ENCODE assay signal across 13 cellular contexts in the genomic region with DNA sequence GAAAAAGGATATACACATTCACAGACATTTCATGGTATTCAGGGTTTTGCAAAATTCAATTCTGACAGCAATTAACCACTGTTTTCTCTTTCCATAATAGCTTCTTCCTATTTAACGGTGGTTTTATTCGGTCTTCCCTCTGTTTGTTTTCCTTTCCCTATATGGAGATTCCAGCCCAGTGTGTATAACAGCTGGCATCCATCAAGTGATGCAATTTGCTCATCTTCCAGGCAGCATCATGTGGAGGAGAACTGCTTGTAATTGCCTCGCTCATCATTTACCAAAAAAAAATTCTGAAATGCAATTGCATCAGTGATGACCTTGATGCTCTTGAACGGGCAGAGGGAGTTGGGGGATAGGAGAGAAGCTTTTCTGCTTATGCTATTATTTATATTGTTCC.
A peak's percentile ranks its signal among the peaks of the same experiment; 100 is the strongest.
DNase-seq lines count a peak whose midpoint lies in the region; ATAC-seq and TF ChIP-seq lines count a peak whose summit lies in the region.
"Had no signal": no experiment of that assay in that cellular context is flagged by ENCODE, and none has a peak within 500 bp of the region (broad histone marks: within the 10 kb centered on the region; RNA-seq: fewer than 3 reads in every experiment).

No MANE protein-coding gene starts in this region.

- no peaks in the 10 kb centered on the region for H3K36me3 ChIP-seq in MG63

- H3K4me1 Mint-ChIP-seq in memory B cell, result peaks cover 12% of the 10 kb centered on the region

- in situ Hi-C loops in astrocyte of the spinal cord (cut with HindIII; ENCODE audit: low sequenced_read_pairs), result no loop called here

- no peaks in the 10 kb centered on the region for H3K9me3 ChIP-seq in MG63
- H3K9me3 ChIP-seq: tibial nerve had no signal

- H3K9me3 Mint-ChIP-seq in memory B cell, result no peaks in the 10 kb centered on the region
- H3K9me3 Mint-ChIP-seq: activated T-helper 1 cell treated with anti-CD3 and anti-CD28 coated beads, Interleukin-12 subunit alpha, Interleukin-12 subunit beta, Interleukin-2, Interleukin-4 antibody, amounts not matched to agents 30 ng/mL and 10 ng/mL and 1 ng/mL, durations not matched to agents 14 hours and 24 hours and 36 hours; H9 had no signal

- H3K27me3 Mint-ChIP-seq in memory B cell, result no peaks in the 10 kb centered on the region

- H3K36me3 Mint-ChIP-seq in memory B cell, result peaks cover 38% of the 10 kb centered on the region

- no peak overlapping the region for H3K4me3 Mint-ChIP-seq in memory B cell
- H3K4me3 Mint-ChIP-seq: activated T-helper 1 cell treated with anti-CD3 and anti-CD28 coated beads, Interleukin-12 subunit alpha, Interleukin-12 subunit beta, Interleukin-2, Interleukin-4 antibody, amounts not matched to agents 30 ng/mL and 10 ng/mL and 1 ng/mL, durations not matched to agents 14 hours and 24 hours and 36 hours; H9 had no signal

- peak; percentile 70 for DNase-seq in AG09319 (ENCODE audit: extremely low read depth, low read depth)
- peak; percentile 30 for DNase-seq in MG63
- peak; percentile 72 for DNase-seq in astrocyte of the spinal cord (ENCODE audit: low read depth, low spot score)
- DNase-seq in memory B cell (ENCODE audit: low spot score in 2 of 2), result no peak
- no peak for DNase-seq in germinal center (ENCODE audit: low spot score)
- no peak for DNase-seq in DMS79 (lab: John Stamatoyannopoulos, UW)
- DNase-seq: H9; NCI-H2029 treated with DMSO at 0.1 percent for 48 hours; stimulated activated CD4-positive, alpha-beta T cell treated with anti-CD3 and anti-CD28 coated beads, Interleukin-2, amount 100 ng/mL, for 48 hours had no signal

- H3K27me3 ChIP-seq in MG63, result no peaks in the 10 kb centered on the region
- H3K27me3 ChIP-seq: tibial nerve had no signal

- ATAC-seq in memory B cell (ENCODE audit: low read depth) (no peak), HG03442 (IDR thresholded peaks at IDR 0.05; ENCODE audit: unreplicated experiment) (no peak), GM19035 (IDR thresholded peaks at IDR 0.05; ENCODE audit: unreplicated experiment) (no peak)

- H3K27ac Mint-ChIP-seq in memory B cell, result peak overlapping the region; percentile 97
- H3K27ac Mint-ChIP-seq: activated T-helper 1 cell treated with anti-CD3 and anti-CD28 coated beads, Interleukin-12 subunit alpha, Interleukin-12 subunit beta, Interleukin-2, Interleukin-4 antibody, amounts not matched to agents 30 ng/mL and 10 ng/mL and 1 ng/mL, durations not matched to agents 14 hours and 24 hours and 36 hours; H9 had no signal

- H3K4me3 ChIP-seq in MG63 (no peak overlapping the region), astrocyte of the spinal cord (ENCODE audit: low read depth, low read length) (no peak overlapping the region)
- H3K4me3 ChIP-seq: tibial nerve had no signal

- TF ChIP-seq CTCF in AG09319 (IDR thresholded peaks at IDR 0.05; ENCODE audit: low read depth, low read length), result no peak
- no peak for TF ChIP-seq CTCF in astrocyte of the spinal cord (IDR thresholded peaks at IDR 0.05; ENCODE audit: low read depth, low read length)

Comparison
In these comparisons a context has a peak if more than half of its experiments do, and no peak if none do; other contexts are left out.
1. DNase-seq: peak in AG09319 (single experiment), MG63 (single experiment) and astrocyte of the spinal cord (single experiment); none in memory B cell (0 of 2), germinal center (single experiment) and DMS79 (single experiment).